Comparison of ENCODE assay signal across 16 cellular contexts in the genomic region with DNA sequence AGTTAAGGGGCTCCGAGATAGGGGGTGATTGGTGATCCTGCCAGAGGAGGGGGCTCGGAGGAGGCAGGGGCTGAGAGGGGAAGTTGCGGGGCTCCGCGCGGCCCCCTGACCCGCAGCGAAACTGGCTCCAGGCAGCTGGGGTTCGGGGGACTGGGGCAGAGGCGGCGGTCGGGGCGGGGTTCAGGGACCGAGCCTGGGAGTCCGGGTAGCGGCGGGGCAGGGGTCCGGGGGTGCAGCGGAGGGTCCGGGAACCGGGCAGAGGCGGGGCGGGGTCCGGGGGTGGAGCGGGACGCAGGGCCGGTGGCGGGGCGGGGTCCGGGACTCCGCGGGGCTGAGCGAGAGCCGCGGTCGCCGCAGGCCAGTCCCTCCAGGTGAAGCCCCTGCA. TPM values are rescaled to one million over a fixed set of nuclear protein-coding genes. Genes with fewer than 3 reads are reported as not detected.
A peak's percentile ranks its signal among the peaks of the same experiment; 100 is the strongest.
DNase-seq lines count a peak whose midpoint lies in the region; TF ChIP-seq lines count a peak whose summit lies in the region.
"Had no signal": no experiment of that assay in that cellular context is flagged by ENCODE, and none has a peak within 500 bp of the region (broad histone marks: within the 10 kb centered on the region; RNA-seq: fewer than 3 reads in every experiment).

No MANE protein-coding gene starts in this region.

- CTCF ChIA-PET in mammary epithelial cell (lab: Charles Lee; ENCODE audit: low non-redundant PET) = no interaction called here

- no peaks in the 10 kb centered on the region for H3K36me3 ChIP-seq in cardiac muscle cell
- no peaks in the 10 kb centered on the region for H3K36me3 ChIP-seq in right atrium auricular region
- no peaks in the 10 kb centered on the region for H3K36me3 ChIP-seq in mammary epithelial cell (ENCODE audit: insufficient read depth, low read length)
- H3K36me3 ChIP-seq in mesenchymal stem cell (ENCODE audit: control insufficient read depth in 1 of 2, insufficient read depth in 2 of 2, low read depth in 1 of 2, low read length in 2 of 2) = peaks cover 0 to 3% of the 10 kb centered on the region in 2 experiments
- H3K36me3 ChIP-seq in suprapubic skin = no peaks in the 10 kb centered on the region

- H2BK120ac ChIP-seq in mesenchymal stem cell (ENCODE audit: low read depth, low read length) = no peak overlapping the region

- H3K79me1 ChIP-seq in mesenchymal stem cell (replicated peaks; ENCODE audit: low read length, poor library complexity, severe bottlenecking) = no peaks in the 10 kb centered on the region

- H2BK5ac ChIP-seq in mesenchymal stem cell (ENCODE audit: low read depth, low read length, poor library complexity, severe bottlenecking) = no peak overlapping the region

- dilution Hi-C loops in mammary epithelial cell (cut with HindIII; ENCODE audit: low sequenced_read_pairs) = no loop called here

- H3K23ac ChIP-seq in mesenchymal stem cell (ENCODE audit: low read length in 2 of 2) = no peak overlapping the region

- TF ChIP-seq POLR2A in suprapubic skin (IDR thresholded peaks at IDR 0.05) = no peak

- no peak overlapping the region for H3K14ac ChIP-seq in mesenchymal stem cell (ENCODE audit: low read length in 2 of 2)

- no peaks in the 10 kb centered on the region for H3K4me1 ChIP-seq in cardiac muscle cell (ENCODE audit: low read depth)
- H3K4me1 ChIP-seq in right atrium auricular region = peaks cover 0 to 21% of the 10 kb centered on the region in 2 donors
- peaks cover 6% of the 10 kb centered on the region for H3K4me1 ChIP-seq in mammary epithelial cell (ENCODE audit: insufficient read depth, low read length)
- H3K4me1 ChIP-seq in mesenchymal stem cell (ENCODE audit: control insufficient read depth, insufficient read depth, low read depth, low read length) = peaks cover 16% of the 10 kb centered on the region
- H3K4me1 ChIP-seq in suprapubic skin = peaks cover 24% of the 10 kb centered on the region

- TF ChIP-seq CTCF in cardiac muscle cell (IDR thresholded peaks at IDR 0.05; ENCODE audit: low read depth, low read length) (no peak), right atrium auricular region (IDR thresholded peaks at IDR 0.05) (no peak), mammary epithelial cell (conservative IDR thresholded peaks at IDR 0.05 in 1 of 2, IDR thresholded peaks at IDR 0.05 in 1 of 2; ENCODE audit: extremely low read depth in 1 of 2, insufficient read depth in 1 of 2, low read depth in 1 of 2, low read length in 2 of 2) (no peak), suprapubic skin (IDR thresholded peaks at IDR 0.05) (no peak), GM20000 (IDR thresholded peaks at IDR 0.05; ENCODE audit: extremely low read depth, missing control alignments) (no peak)

- H3K27me3 ChIP-seq in cardiac muscle cell = peaks cover 50% of the 10 kb centered on the region
- peaks cover 8 to 21% of the 10 kb centered on the region in 2 donors for H3K27me3 ChIP-seq in right atrium auricular region
- H3K27me3 ChIP-seq in mammary epithelial cell (ENCODE audit: insufficient read depth, low read length) = peaks cover 10% of the 10 kb centered on the region
- peaks cover 18 to 24% of the 10 kb centered on the region in 2 experiments for H3K27me3 ChIP-seq in mesenchymal stem cell (ENCODE audit: control insufficient read depth in 1 of 2, insufficient read depth in 1 of 2, low read length in 2 of 2)
- peaks cover 34% of the 10 kb centered on the region for H3K27me3 ChIP-seq in suprapubic skin

- WGBS in mammary epithelial cell (ENCODE audit: low coverage, missing lambda C conversion rate) = no CpG with 5 or more reads among the region's 37 CpGs
- WGBS in mesenchymal stem cell = 2% methylated on average over 12 of the region's 37 CpGs
- 4% methylated on average over 12 of the region's 37 CpGs for WGBS in suprapubic skin

- H3K79me2 ChIP-seq in mammary epithelial cell (ENCODE audit: insufficient read depth, low read length) = no peaks in the 10 kb centered on the region

- peak overlapping the region; percentile 18 for H2BK15ac ChIP-seq in mesenchymal stem cell (ENCODE audit: low read depth, poor library complexity, severe bottlenecking)

- no peak overlapping the region for H2AK5ac ChIP-seq in mesenchymal stem cell (ENCODE audit: low read length, severe bottlenecking)

- H3K9me3 ChIP-seq in cardiac muscle cell (ENCODE audit: low read depth) (no peaks in the 10 kb centered on the region), right atrium auricular region (no peaks in the 10 kb centered on the region), mammary epithelial cell (replicated peaks; ENCODE audit: insufficient read depth, low read length) (no peaks in the 10 kb centered on the region), mesenchymal stem cell (ENCODE audit: control insufficient read depth, low read length) (no peaks in the 10 kb centered on the region), suprapubic skin (no peaks in the 10 kb centered on the region)

- no peaks in the 10 kb centered on the region for H4K20me1 ChIP-seq in mammary epithelial cell (ENCODE audit: insufficient read depth, low read length)

- no TSS peak for BruUV-seq in mammary epithelial cell (replicated peaks; lab: Mats Ljungman, UMichigan)

- H3K4ac ChIP-seq in mesenchymal stem cell (ENCODE audit: low read depth in 1 of 2, low read length in 2 of 2) = no peak overlapping the region

- H3K9ac ChIP-seq in mammary epithelial cell (ENCODE audit: insufficient read depth, low read length) (no peak overlapping the region), mesenchymal stem cell (ENCODE audit: low read length) (no peak overlapping the region)

- no peak overlapping the region for H2BK12ac ChIP-seq in mesenchymal stem cell (ENCODE audit: low read length in 2 of 2)

- no peak overlapping the region for H3K18ac ChIP-seq in mesenchymal stem cell (ENCODE audit: low read depth in 1 of 2, low read length in 2 of 2)

- in situ Hi-C loops in mammary epithelial cell (cut with MboI; ENCODE audit: low sequenced_read_pairs in 2 of 2) = no loop called here

- H3K4me2 ChIP-seq in mammary epithelial cell (ENCODE audit: insufficient read depth, low read depth, low read length) = peak overlapping the region; percentile 42
- peak overlapping the region; percentile 37 for H3K4me2 ChIP-seq in mesenchymal stem cell (ENCODE audit: low read length, poor library complexity, severe bottlenecking)

- H3K27ac ChIP-seq in cardiac muscle cell = no peak overlapping the region
- no peak overlapping the region for H3K27ac ChIP-seq in right atrium auricular region
- H3K27ac ChIP-seq in mammary epithelial cell (ENCODE audit: insufficient read depth, low read depth, low read length) = no peak overlapping the region
- no peak overlapping the region for H3K27ac ChIP-seq in mesenchymal stem cell (ENCODE audit: low read length, poor library complexity, severe bottlenecking)
- H3K27ac ChIP-seq in suprapubic skin = no peak overlapping the region
- H3K27ac ChIP-seq: VCaP had no signal

- no peak for DNase-seq in cardiac muscle cell (ENCODE audit: low read depth in 1 of 2, low spot score in 1 of 2)
- no peak for DNase-seq in right atrium auricular region (ENCODE audit: low spot score)
- DNase-seq in mammary epithelial cell = no peak
- no peak for DNase-seq in mesenchymal stem cell
- DNase-seq in suprapubic skin (ENCODE audit: low spot score in 2 of 2) = no peak
- DNase-seq in AML-193 (lab: John Stamatoyannopoulos, UW) = no peak
- no peak for DNase-seq in GM20000 (ENCODE audit: low spot score)
- DNase-seq in NCI-H1105 (lab: John Stamatoyannopoulos, UW) = no peak
- DNase-seq: activated CD8-positive, alpha-beta memory T cell treated with anti-CD3 and anti-CD28 coated beads for 24 hours; CD4-positive, CD25-positive, alpha-beta regulatory T cell; DMS79 treated with DMSO at 0.1 percent for 48 hours; hypothalamus; NCI-H1694 treated with DMSO at 0.1 percent for 48 hours; NCI-H446 treated with DMSO at 0.1 percent for 48 hours; stimulated activated CD4-positive, alpha-beta T cell treated with anti-CD3 and anti-CD28 coated beads, Interleukin-12 subunit alpha, Interleukin-12 subunit beta, amount 100 ng/mL, for 4 hours had no signal

- TF ChIP-seq EP300 in suprapubic skin (IDR thresholded peaks at IDR 0.05) = no peak

- H4K91ac ChIP-seq in mesenchymal stem cell (ENCODE audit: low read length) = no peak overlapping the region

- H2AFZ ChIP-seq in mammary epithelial cell (ENCODE audit: low read depth, low read length) (no peak overlapping the region), mesenchymal stem cell (ENCODE audit: low read depth, low read length) (no peak overlapping the region)

- peak overlapping the region; percentile 10 for H3K4me3 ChIP-seq in cardiac muscle cell
- H3K4me3 ChIP-seq in right atrium auricular region = peak overlapping the region in 1 of 2 donors; percentile 11
- H3K4me3 ChIP-seq in mammary epithelial cell (replicated peaks in 1 of 3; ENCODE audit: insufficient read depth in 1 of 3, low read depth in 2 of 3, low read length in 3 of 3) = no peak overlapping the region
- H3K4me3 ChIP-seq in mesenchymal stem cell (ENCODE audit: insufficient read depth in 1 of 2, low read depth in 1 of 2, low read length in 2 of 2) = peak overlapping the region in 1 of 2 experiments; percentile 30
- H3K4me3 ChIP-seq in suprapubic skin = peak overlapping the region; percentile 34

- no peak overlapping the region for H4K8ac ChIP-seq in mesenchymal stem cell (ENCODE audit: low read length)

- intact Hi-C loops in mammary epithelial cell (cut with micrococcal nuclease) = no loop called here

RNA-seq across cellular contexts. Expression of a gene that starts 1.2 kb away (rescaled TPM):
- total RNA-seq in cardiac muscle cell (0.70 and 2.2 TPM in 2 replicates), right atrium auricular region (not detected), mammary epithelial cell (under 1 TPM in 1 of 2 donors, not detected in 1; 0.33 TPM), suprapubic skin (under 1 TPM in 1 of 4 donors, not detected in 3; 0.64 TPM)
- polyA plus RNA-seq in cardiac muscle cell (2.5 and 3.4 TPM in 2 replicates), mammary epithelial cell (0.02 TPM)
- not detected for polyA minus RNA-seq in mammary epithelial cell
- 0.29 TPM for polyA plus RNA-seq in mesenchymal stem cell (2013, experiment 1 of 2)
- polyA plus RNA-seq in mesenchymal stem cell (2013, experiment 2 of 2) = 0.23 TPM

RNA-seq across cellular contexts. Expression of a gene that starts 9.8 kb away (rescaled TPM):
- total RNA-seq in cardiac muscle cell (67.1 and 71.1 TPM in 2 replicates), right atrium auricular region (10 to 100 TPM; 30.3 to 33.2 TPM), mammary epithelial cell (10 to 100 TPM; 15.2 to 29.2 TPM), suprapubic skin (10 to 100 TPM; 10.8 to 23.3 (median 20.9) TPM)
- polyA plus RNA-seq in cardiac muscle cell (55.8 and 56.2 TPM in 2 replicates), mammary epithelial cell (4.2 TPM)
- 1.4 TPM for polyA minus RNA-seq in mammary epithelial cell
- 10.3 TPM for polyA plus RNA-seq in mesenchymal stem cell (2013, experiment 1 of 2)
- polyA plus RNA-seq in mesenchymal stem cell (2013, experiment 2 of 2) = 9.3 TPM

RNA-seq across cellular contexts. Expression of a gene that starts 34.1 kb away (rescaled TPM):
- total RNA-seq in cardiac muscle cell (205 and 247 TPM in 2 replicates), right atrium auricular region (10 to 100 TPM; 55.8 to 75.0 TPM), mammary epithelial cell (10 to 100 TPM; 52.8 to 68.5 TPM), suprapubic skin (10 to 100 TPM; 48.3 to 90.3 (median 72.9) TPM)
- polyA plus RNA-seq in cardiac muscle cell (205 and 207 TPM in 2 replicates), mammary epithelial cell (50.3 TPM)
- 24.4 TPM for polyA minus RNA-seq in mammary epithelial cell
- 82.8 TPM for polyA plus RNA-seq in mesenchymal stem cell (2013, experiment 1 of 2)
- polyA plus RNA-seq in mesenchymal stem cell (2013, experiment 2 of 2) = 82.0 TPM

RNA-seq across cellular contexts. Expression of a gene that starts 36.6 kb away (rescaled TPM):
- 33.6 and 56.9 TPM in 2 replicates for total RNA-seq in cardiac muscle cell
- polyA plus RNA-seq in cardiac muscle cell = 39.9 and 54.6 TPM in 2 replicates
- 10 to 100 TPM in 1 of 2 donors, 1 to 10 TPM in 1; 9.6 to 26.8 TPM for total RNA-seq in right atrium auricular region
- 1 to 10 TPM in 1 of 2 donors, under 1 TPM in 1; 0.68 to 1.3 TPM for total RNA-seq in mammary epithelial cell
- 0.10 TPM for polyA plus RNA-seq in mammary epithelial cell
- not detected for polyA minus RNA-seq in mammary epithelial cell
- 23.8 TPM for polyA plus RNA-seq in mesenchymal stem cell (2013, experiment 1 of 2)
- polyA plus RNA-seq in mesenchymal stem cell (2013, experiment 2 of 2) = 24.7 TPM
- 10 to 100 TPM; 16.3 to 40.7 (median 19.6) TPM for total RNA-seq in suprapubic skin
- total RNA-seq: CD4-positive, CD25-positive, alpha-beta regulatory T cell had no signal
- polyA plus RNA-seq: CD4-positive, CD25-positive, alpha-beta regulatory T cell had no signal

RNA-seq across cellular contexts. Expression of a gene that starts 46.4 kb away (rescaled TPM):
- total RNA-seq in cardiac muscle cell (not detected in 2 replicates), right atrium auricular region (under 1 TPM in 1 of 2 donors, not detected in 1; 0.79 TPM), mammary epithelial cell (not detected), suprapubic skin (under 1 TPM in 1 of 4 donors, not detected in 3; 0.97 TPM)
- polyA plus RNA-seq in cardiac muscle cell (0.39 TPM in 1 of 2 replicates, not detected in the other), mammary epithelial cell (not detected)
- not detected for polyA minus RNA-seq in mammary epithelial cell
- polyA plus RNA-seq in mesenchymal stem cell (2013, experiment 1 of 2) = not detected
- 0.07 TPM for polyA plus RNA-seq in mesenchymal stem cell (2013, experiment 2 of 2)

Comparison
In these comparisons a context has a peak if more than half of its experiments do, and no peak if none do; other contexts are left out.
1. H3K4me3 ChIP-seq: peak in cardiac muscle cell (single experiment) and suprapubic skin (single experiment); none in mammary epithelial cell (0 of 3).